Comparison of ENCODE assay signal across 8 cellular contexts in genomic region chr2:88016086-88016947, GRCh38. TPM values are rescaled to one million over a fixed set of nuclear protein-coding genes. Genes with fewer than 3 reads are reported as not detected.
DNase-seq lines count a peak whose midpoint lies in the region; ATAC-seq and TF ChIP-seq lines count a peak whose summit lies in the region.

TSS of gene RNU2-63P (minus strand) at chr2:88016547.

- H3K4me1 ChIP-seq in HUES48 (ENCODE audit: control insufficient read depth, insufficient read depth, low read length) (peaks cover 16% of the 10 kb centered on the region), PC-3 (ENCODE audit: insufficient read depth, low read length) (no peaks in the 10 kb centered on the region)

- H3K36me3 ChIP-seq in HUES48 (ENCODE audit: control insufficient read depth, insufficient read depth, low read length) (no peaks in the 10 kb centered on the region), PC-3 (ENCODE audit: low read depth, low read length) (no peaks in the 10 kb centered on the region)

- no peaks in the 10 kb centered on the region for H3K36me3 Mint-ChIP-seq in natural killer cell

- H3K4me3 ChIP-seq in HUES48 (ENCODE audit: low read depth, low read length) (peak within 1 kb of the TSS; percentile 84), PC-3 (ENCODE audit: low read length) (peak within 1 kb of the TSS; percentile 72), fibroblast of pulmonary artery (replicated peaks; ENCODE audit: low read depth, low read length) (peak within 1 kb of the TSS; percentile 77)

- no peaks in the 10 kb centered on the region for H3K9me2 ChIP-seq in PC-3 (replicated peaks; ENCODE audit: low read length)

- TSS peak; percentile 100 for BruUV-seq in PC-3 (replicated peaks; lab: Mats Ljungman, UMichigan)

- H3K27me3 ChIP-seq in HUES48 (ENCODE audit: control insufficient read depth, insufficient read depth, low read length) (no peaks in the 10 kb centered on the region), PC-3 (ENCODE audit: low read length) (no peaks in the 10 kb centered on the region)

- no peaks in the 10 kb centered on the region for H3F3A ChIP-seq in PC-3 (ENCODE audit: low read length, unreplicated experiment)

- H3K27ac Mint-ChIP-seq in natural killer cell, result peak within 1 kb of the TSS; percentile 97 to 98

- intact Hi-C loops in PC-3 (cut with micrococcal nuclease), result loop anchor here (5.0 kb wide), 1 partner anchor 146 kb away; no protein-coding TSS in a partner anchor
- intact Hi-C loops in natural killer cell (cut with micrococcal nuclease), result loop anchor here (1.0 kb wide), 1 partner anchor 39 kb away; the partner anchor contains the start of gene KRCC1

- peak within 1 kb of the TSS; percentile 95 for H2AFZ ChIP-seq in PC-3 (ENCODE audit: low read length)

- H3K9ac ChIP-seq in HUES48 (ENCODE audit: low read depth, low read length) (peak within 1 kb of the TSS; percentile 94), PC-3 (ENCODE audit: low read length) (peak within 1 kb of the TSS; percentile 91)

- H3K79me2 ChIP-seq in PC-3 (ENCODE audit: low read length), result no peaks in the 10 kb centered on the region

- no peaks in the 10 kb centered on the region for H3K9me3 Mint-ChIP-seq in natural killer cell

- peaks cover 20 to 22% of the 10 kb centered on the region in 2 donors for H3K4me1 Mint-ChIP-seq in natural killer cell

- H4K20me1 ChIP-seq in PC-3 (ENCODE audit: low read length), result no peaks in the 10 kb centered on the region

- no peak for TF ChIP-seq CTCF in PC-3 (conservative IDR thresholded peaks at IDR 0.05; ENCODE audit: low read depth, low read length)
- no peak for TF ChIP-seq CTCF in fibroblast of pulmonary artery (IDR thresholded peaks at IDR 0.05; ENCODE audit: low read length, missing control alignments)
- TF ChIP-seq CTCF in natural killer cell (IDR thresholded peaks at IDR 0.05), result no peak

- ATAC-seq in GM21381 (IDR thresholded peaks at IDR 0.05; ENCODE audit: unreplicated experiment) (peak; percentile 85), PC-3 (peak; percentile 88), natural killer cell (peak; percentile 79 to 91 (median 85))

- DNase-seq in COLO668 (lab: John Stamatoyannopoulos, UW; ENCODE audit: unreplicated experiment) (peak; percentile 75), PC-3 (peak; percentile 92), activated T-helper 1 cell treated with Interleukin-2 at 50 U/mL for 16 hours (ENCODE audit: low read depth) (peak; percentile 50), fibroblast of pulmonary artery (ENCODE audit: low read depth) (peak; percentile 94), natural killer cell (peak; percentile 83)
- DNase-seq in stimulated activated naive CD4-positive, alpha-beta T cell (lab: John Stamatoyannopoulos, UW), result peak; percentile 51 to 90 (median 78)

- H3K27ac ChIP-seq in HUES48 (ENCODE audit: low read depth, low read length), result peak within 1 kb of the TSS; percentile 94
- H3K27ac ChIP-seq in PC-3 (ENCODE audit: low read length), result peak within 1 kb of the TSS; percentile 87

- H3K9me3 ChIP-seq in HUES48 (ENCODE audit: control insufficient read depth, insufficient read depth, low read length) (no peaks in the 10 kb centered on the region; the same call in 1 of the 2 replicates), PC-3 (ENCODE audit: low read length) (no peaks in the 10 kb centered on the region)

- no peaks in the 10 kb centered on the region for H3K27me3 Mint-ChIP-seq in natural killer cell (ENCODE audit: low read depth in 2 of 2)

- POLR2A ChIA-PET in PC-3 (lab: Charles Lee; ENCODE audit: unreplicated experiment), result interaction anchor here (0.6 kb wide), 3 partner anchors 8 to 622 kb away, joined by 3 read pairs; no protein-coding TSS in a partner anchor

- H3K4me3 Mint-ChIP-seq in natural killer cell, result peak within 1 kb of the TSS; percentile 98

- CTCF ChIA-PET in PC-3 (lab: Charles Lee), result interaction anchor here (0.5 kb wide), 1 partner anchor 26 kb away, joined by 5 read pairs; no protein-coding TSS in a partner anchor

- peak within 1 kb of the TSS; percentile 85 for H3K4me2 ChIP-seq in PC-3 (ENCODE audit: low read length)

RNA-seq across cellular contexts. Expression of gene RNU2-63P, which starts in this region (rescaled TPM):
- total RNA-seq in PC-3 (2014; rRNA removed) (122 TPM in 1 of 2 replicates, not detected in the other), natural killer cell (100 to 1,000 TPM in 1 of 3 donors, 10 to 100 TPM in 2; 46.9 to 117 (median 48.3) TPM)

Comparison
In these comparisons a context has a peak if more than half of its experiments do, and no peak if none do; other contexts are left out.
1. Peak in every context shown above with its lines: DNase-seq, ATAC-seq, H3K4me3 ChIP-seq and H3K27ac ChIP-seq.